Comparison of ENCODE assay signal across 8 cellular contexts in the genomic region with DNA sequence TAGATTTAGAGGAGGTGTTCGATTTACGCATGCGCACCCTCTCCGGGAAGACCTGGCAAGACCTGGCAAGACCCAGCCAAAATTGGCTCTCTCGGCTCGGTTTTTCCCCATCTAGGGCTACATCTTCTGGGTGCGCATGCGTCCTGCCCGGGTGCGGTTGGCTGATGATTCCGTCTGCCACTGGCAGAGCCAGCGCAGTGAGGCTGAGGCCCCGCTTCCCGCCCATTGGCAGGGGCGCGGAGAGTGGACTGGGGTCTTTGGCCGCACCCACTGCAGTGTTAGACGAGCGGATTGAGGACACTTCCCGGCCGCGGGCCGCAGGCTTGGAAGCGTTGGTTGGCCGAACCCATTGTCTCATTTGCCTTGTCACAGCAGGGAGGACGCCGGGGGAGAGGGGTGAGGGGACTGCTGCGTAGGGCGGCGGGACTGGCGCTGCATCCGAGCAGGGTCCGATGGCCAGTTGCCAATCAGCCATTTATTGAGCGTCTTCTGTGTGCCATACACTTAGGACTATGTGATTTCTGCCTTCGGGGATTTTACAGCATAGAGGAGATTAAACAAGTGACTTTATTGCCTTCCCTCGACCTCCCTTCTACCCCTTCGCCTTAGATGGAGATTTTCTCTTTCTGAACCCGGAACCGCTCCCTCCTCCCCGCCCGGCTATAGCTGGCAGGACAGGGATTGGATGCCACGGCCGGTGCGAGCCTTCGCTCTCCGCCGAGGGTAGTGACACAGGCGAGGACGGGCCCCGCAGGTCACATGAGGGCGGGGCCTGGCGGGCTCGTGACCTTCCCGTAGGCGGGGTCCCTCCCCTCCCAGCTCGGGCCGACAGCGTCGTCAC.
A peak's percentile ranks its signal among the peaks of the same experiment; 100 is the strongest.
DNase-seq lines count a peak whose midpoint lies in the region; ATAC-seq and TF ChIP-seq lines count a peak whose summit lies in the region.

No MANE protein-coding gene starts in this region.

- TF ChIP-seq POLR2A in GM19099 (IDR thresholded peaks at IDR 0.05; ENCODE audit: extremely low read depth, insufficient read length, low read depth) = peak; percentile 66

- DNase-seq in AML-193 (lab: John Stamatoyannopoulos, UW) = peak; percentile 94 to 95
- peak; percentile 99 for DNase-seq in NCI-H446 treated with DMSO at 0.1 percent for 48 hours (lab: John Stamatoyannopoulos, UW)
- peak; percentile 95 for DNase-seq in activated CD4-positive, CD25-positive, alpha-beta regulatory T cell treated with anti-CD3 and anti-CD28 coated beads, Interleukin-2, amount 50 U/mL, for 72 hours
- peak; percentile 68 to 96 for DNase-seq in cerebellar nuclear complex (lab: John Stamatoyannopoulos, UW)
- peak; percentile 99 for DNase-seq in islet precursor cell
- DNase-seq in stimulated activated CD4-positive, alpha-beta T cell treated with anti-CD3 and anti-CD28 coated beads, Interleukin-12 subunit alpha, Interleukin-12 subunit beta, amount 100 ng/mL, for 4 hours = peak; percentile 96

- peak; percentile 60 for ATAC-seq in HG03378 (IDR thresholded peaks at IDR 0.05; ENCODE audit: unreplicated experiment)

Comparison
In these comparisons a context has a peak if more than half of its experiments do, and no peak if none do; other contexts are left out.
1. Peak in every context shown above with its lines: DNase-seq and ATAC-seq.